ENCODE assay signal across 27 cellular contexts in genomic region chr10:93899109-93899508, GRCh38.
"Had no signal": no experiment of that assay in that cellular context is flagged by ENCODE, and none has a peak within 500 bp of the region (broad histone marks: within the 10 kb centered on the region; RNA-seq: fewer than 3 reads in every experiment).

No MANE protein-coding gene starts in this region.

- H3K4me3 Mint-ChIP-seq: activated CD4-positive, alpha-beta memory T cell treated with anti-CD3 and anti-CD28 coated beads for 36 hours; activated CD4-positive, alpha-beta T cell treated with anti-CD3 and anti-CD28 coated beads for 36 hours; activated CD4-positive, alpha-beta T cell treated with anti-CD3 and anti-CD28 coated beads, Interleukin-2, amount 10 ng/mL, durations not matched to agents 24 days and 14 days; activated CD8-positive, alpha-beta memory T cell treated with anti-CD3 and anti-CD28 coated beads, Interleukin-2, amount 10 ng/mL, durations not matched to agents 7 days and 5 days; activated CD8-positive, alpha-beta T cell treated with anti-CD3 and anti-CD28 coated beads, Interleukin-2, amount 10 ng/mL, durations not matched to agents 7 days and 5 days; activated naive CD4-positive, alpha-beta T cell treated with anti-CD3 and anti-CD28 coated beads, Interleukin-2, amount 10 ng/mL, durations not matched to agents 7 days and 5 days; activated naive CD8-positive, alpha-beta T cell treated with anti-CD3 and anti-CD28 coated beads, Interleukin-2, amount 10 ng/mL, durations not matched to agents 7 days and 5 days; activated T-cell treated with anti-CD3 and anti-CD28 coated beads, Interleukin-2, amount 50 U/mL, for 24 hours; activated T-cell treated with anti-CD3 and anti-CD28 coated beads, Interleukin-2, amount 50 U/mL, for 72 hours; central memory CD8-positive, alpha-beta T cell had no signal

- H3K27me3 ChIP-seq: ascending aorta, breast epithelium, cardiac muscle cell had no signal

- H3K27me3 Mint-ChIP-seq: activated CD4-positive, alpha-beta memory T cell treated with anti-CD3 and anti-CD28 coated beads for 36 hours; activated CD4-positive, alpha-beta T cell treated with anti-CD3 and anti-CD28 coated beads for 36 hours; activated CD4-positive, alpha-beta T cell treated with anti-CD3 and anti-CD28 coated beads, Interleukin-2, amount 10 ng/mL, durations not matched to agents 24 days and 14 days; activated CD8-positive, alpha-beta memory T cell treated with anti-CD3 and anti-CD28 coated beads, Interleukin-2, amount 10 ng/mL, durations not matched to agents 7 days and 5 days; activated naive CD8-positive, alpha-beta T cell treated with anti-CD3 and anti-CD28 coated beads, Interleukin-2, amount 10 ng/mL, durations not matched to agents 7 days and 5 days; activated T-cell treated with anti-CD3 and anti-CD28 coated beads, Interleukin-2, amount 50 U/mL, for 24 hours; central memory CD8-positive, alpha-beta T cell had no signal

- H3K9me3 ChIP-seq: ascending aorta, breast epithelium, esophagus squamous epithelium had no signal

- ATAC-seq: activated CD4-positive, alpha-beta T cell treated with anti-CD3 and anti-CD28 coated beads for 36 hours; activated CD8-positive, alpha-beta memory T cell treated with anti-CD3 and anti-CD28 coated beads, Interleukin-2, amount 10 ng/mL, durations not matched to agents 7 days and 5 days; activated CD8-positive, alpha-beta T cell treated with anti-CD3 and anti-CD28 coated beads, Interleukin-2, amount 10 ng/mL, durations not matched to agents 7 days and 5 days; activated naive CD4-positive, alpha-beta T cell treated with anti-CD3 and anti-CD28 coated beads, Interleukin-2, amount 50 U/mL, for 72 hours; activated T-cell treated with anti-CD3 and anti-CD28 coated beads, Interleukin-2, amount 50 U/mL, for 72 hours had no signal

- H3K9me3 Mint-ChIP-seq: activated CD4-positive, alpha-beta memory T cell treated with anti-CD3 and anti-CD28 coated beads for 36 hours; activated naive CD4-positive, alpha-beta T cell treated with anti-CD3 and anti-CD28 coated beads, Interleukin-2, amount 10 ng/mL, durations not matched to agents 7 days and 5 days; activated naive CD4-positive, alpha-beta T cell treated with anti-CD3 and anti-CD28 coated beads, Interleukin-2, amount 50 U/mL, for 72 hours; activated naive CD8-positive, alpha-beta T cell treated with anti-CD3 and anti-CD28 coated beads, Interleukin-2, amount 10 ng/mL, durations not matched to agents 7 days and 5 days; activated T-cell treated with anti-CD3 and anti-CD28 coated beads, Interleukin-2, amount 50 U/mL, for 24 hours; activated T-cell treated with anti-CD3 and anti-CD28 coated beads, Interleukin-2, amount 50 U/mL, for 72 hours; brain; central memory CD8-positive, alpha-beta T cell had no signal

- H3K4me3 ChIP-seq: ascending aorta, breast epithelium, cardiac muscle cell, esophagus squamous epithelium had no signal

- H3K36me3 ChIP-seq: ascending aorta, breast epithelium, cardiac muscle cell had no signal

- H3K27ac Mint-ChIP-seq: activated CD4-positive, alpha-beta memory T cell treated with anti-CD3 and anti-CD28 coated beads for 36 hours; activated CD4-positive, alpha-beta T cell treated with anti-CD3 and anti-CD28 coated beads for 36 hours; activated CD4-positive, alpha-beta T cell treated with anti-CD3 and anti-CD28 coated beads, Interleukin-2, amount 10 ng/mL, durations not matched to agents 24 days and 14 days; activated CD8-positive, alpha-beta memory T cell treated with anti-CD3 and anti-CD28 coated beads, Interleukin-2, amount 10 ng/mL, durations not matched to agents 7 days and 5 days; activated CD8-positive, alpha-beta T cell treated with anti-CD3 and anti-CD28 coated beads, Interleukin-2, amount 10 ng/mL, durations not matched to agents 7 days and 5 days; activated naive CD4-positive, alpha-beta T cell treated with anti-CD3 and anti-CD28 coated beads, Interleukin-2, amount 10 ng/mL, durations not matched to agents 7 days and 5 days; activated naive CD4-positive, alpha-beta T cell treated with anti-CD3 and anti-CD28 coated beads, Interleukin-2, amount 50 U/mL, for 72 hours; activated naive CD8-positive, alpha-beta T cell treated with anti-CD3 and anti-CD28 coated beads, Interleukin-2, amount 10 ng/mL, durations not matched to agents 7 days and 5 days; activated T-cell treated with anti-CD3 and anti-CD28 coated beads, Interleukin-2, amount 50 U/mL, for 24 hours; activated T-cell treated with anti-CD3 and anti-CD28 coated beads, Interleukin-2, amount 50 U/mL, for 72 hours had no signal

- DNase-seq: activated CD4-positive, alpha-beta memory T cell treated with anti-CD3 and anti-CD28 coated beads for 36 hours; activated CD4-positive, alpha-beta T cell treated with anti-CD3 and anti-CD28 coated beads for 36 hours; activated CD4-positive, alpha-beta T cell treated with anti-CD3 and anti-CD28 coated beads, Interleukin-2, amount 10 ng/mL, durations not matched to agents 24 days and 14 days; activated CD4-positive, CD25-positive, alpha-beta regulatory T cell; activated CD4-positive, CD25-positive, alpha-beta regulatory T cell treated with anti-CD3 and anti-CD28 coated beads, Interleukin-2, amount 50 U/mL, for 72 hours; activated CD8-positive, alpha-beta memory T cell treated with anti-CD3 and anti-CD28 coated beads, Interleukin-2, amount 10 ng/mL, durations not matched to agents 7 days and 5 days; activated CD8-positive, alpha-beta memory T cell treated with anti-CD3 and anti-CD28 coated beads, Interleukin-2, amount 50 U/mL, for 4 hours; activated CD8-positive, alpha-beta T cell treated with anti-CD3 and anti-CD28 coated beads, Interleukin-2, amount 10 ng/mL, durations not matched to agents 7 days and 5 days; activated gamma-delta T cell; activated naive CD4-positive, alpha-beta T cell; activated naive CD4-positive, alpha-beta T cell treated with anti-CD3 and anti-CD28 coated beads, Interleukin-2, amount 10 ng/mL, durations not matched to agents 7 days and 5 days; activated naive CD8-positive, alpha-beta T cell treated with anti-CD3 and anti-CD28 coated beads, Interleukin-2, amount 10 ng/mL, durations not matched to agents 7 days and 5 days; activated T-cell treated with anti-CD3 and anti-CD28 coated beads, Interleukin-2, amount 50 U/mL, for 24 hours; activated T-cell treated with anti-CD3 and anti-CD28 coated beads, Interleukin-2, amount 50 U/mL, for 72 hours; cortex of kidney; dermis blood vessel endothelial cell; effector CD8-positive, alpha-beta T cell; esophagus squamous epithelium; head of caudate nucleus; T-helper 2 cell had no signal

- H3K4me1 ChIP-seq: ascending aorta, breast epithelium had no signal

- H3K27ac ChIP-seq: ascending aorta, breast epithelium, cardiac muscle cell, epithelial cell of prostate, esophagus squamous epithelium had no signal
